In the genomic region with DNA sequence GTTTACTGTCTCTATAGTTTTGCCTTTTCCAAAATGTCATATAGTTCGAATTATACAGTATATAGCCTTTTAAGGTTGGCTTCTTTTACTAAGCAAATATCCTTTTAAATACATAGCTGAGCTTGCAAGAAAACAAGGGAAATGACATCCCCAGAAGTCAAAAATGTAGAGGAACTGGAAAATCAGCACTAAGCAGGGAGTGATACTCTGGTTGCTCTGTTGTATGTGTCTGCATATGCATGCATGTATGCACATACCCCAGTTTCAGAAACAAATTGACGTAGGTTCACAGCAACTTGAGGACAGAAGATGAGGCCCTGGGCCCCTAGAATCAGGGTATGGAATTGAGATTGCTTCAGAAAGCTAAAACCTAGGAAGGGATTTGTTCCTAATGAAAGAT, we compare ENCODE assay signal across 2 cellular contexts.
TF ChIP-seq lines count a peak whose summit lies in the region.

No MANE protein-coding gene starts in this region.

TF ChIP-seq in SK-N-SH, 30 proteins besides CTCF, POLR2A, EP300 and RAD21 (continued from another document):
- TF ChIP-seq, protein P1, sequence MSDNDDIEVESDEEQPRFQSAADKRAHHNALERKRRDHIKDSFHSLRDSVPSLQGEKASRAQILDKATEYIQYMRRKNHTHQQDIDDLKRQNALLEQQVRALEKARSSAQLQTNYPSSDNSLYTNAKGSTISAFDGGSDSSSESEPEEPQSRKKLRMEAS (IDR thresholded peaks at IDR 0.05; ENCODE audit: low read depth): no peak
- TF ChIP-seq, protein P2, sequence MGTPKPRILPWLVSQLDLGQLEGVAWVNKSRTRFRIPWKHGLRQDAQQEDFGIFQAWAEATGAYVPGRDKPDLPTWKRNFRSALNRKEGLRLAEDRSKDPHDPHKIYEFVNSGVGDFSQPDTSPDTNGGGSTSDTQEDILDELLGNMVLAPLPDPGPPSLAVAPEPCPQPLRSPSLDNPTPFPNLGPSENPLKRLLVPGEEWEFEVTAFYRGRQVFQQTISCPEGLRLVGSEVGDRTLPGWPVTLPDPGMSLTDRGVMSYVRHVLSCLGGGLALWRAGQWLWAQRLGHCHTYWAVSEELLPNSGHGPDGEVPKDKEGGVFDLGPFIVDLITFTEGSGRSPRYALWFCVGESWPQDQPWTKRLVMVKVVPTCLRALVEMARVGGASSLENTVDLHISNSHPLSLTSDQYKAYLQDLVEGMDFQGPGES (IDR thresholded peaks at IDR 0.05; ENCODE audit: low read depth, low read length): no peak
- TF ChIP-seq CHD2 (IDR thresholded peaks at IDR 0.05; ENCODE audit: low read length, partially characterized antibody) (no peak), TCF12 (IDR thresholded peaks at IDR 0.05) (no peak), FOXM1 (IDR thresholded peaks at IDR 0.05; ENCODE audit: low read depth) (no peak), RXRA (IDR thresholded peaks at IDR 0.05; ENCODE audit: borderline replicate concordance, low read depth) (no peak), YY1 (IDR thresholded peaks at IDR 0.05; ENCODE audit: low read depth) (no peak)

TF ChIP-seq in SK-N-SH treated with all-trans-retinoic acid at 6 μM for 48 hours, 23 proteins besides CTCF, POLR2A, EP300 and RAD21 (continued from another document):
- no peak for TF ChIP-seq CREB5 (CRISPR knock-in tag; IDR thresholded peaks at IDR 0.05; ENCODE audit: low read depth)
- no peak for TF ChIP-seq ZNF70 (CRISPR knock-in tag; IDR thresholded peaks at IDR 0.05)
- no peak for TF ChIP-seq PPARA (CRISPR knock-in tag; IDR thresholded peaks at IDR 0.05; ENCODE audit: borderline replicate concordance)
- TF ChIP-seq PATZ1 (CRISPR knock-in tag; IDR thresholded peaks at IDR 0.05; ENCODE audit: borderline replicate concordance): no peak
- TF ChIP-seq SNAI2 (CRISPR knock-in tag; IDR thresholded peaks at IDR 0.05): no peak
- no peak for TF ChIP-seq TSHZ2 (CRISPR knock-in tag; IDR thresholded peaks at IDR 0.05)
- TF ChIP-seq, protein P3, sequence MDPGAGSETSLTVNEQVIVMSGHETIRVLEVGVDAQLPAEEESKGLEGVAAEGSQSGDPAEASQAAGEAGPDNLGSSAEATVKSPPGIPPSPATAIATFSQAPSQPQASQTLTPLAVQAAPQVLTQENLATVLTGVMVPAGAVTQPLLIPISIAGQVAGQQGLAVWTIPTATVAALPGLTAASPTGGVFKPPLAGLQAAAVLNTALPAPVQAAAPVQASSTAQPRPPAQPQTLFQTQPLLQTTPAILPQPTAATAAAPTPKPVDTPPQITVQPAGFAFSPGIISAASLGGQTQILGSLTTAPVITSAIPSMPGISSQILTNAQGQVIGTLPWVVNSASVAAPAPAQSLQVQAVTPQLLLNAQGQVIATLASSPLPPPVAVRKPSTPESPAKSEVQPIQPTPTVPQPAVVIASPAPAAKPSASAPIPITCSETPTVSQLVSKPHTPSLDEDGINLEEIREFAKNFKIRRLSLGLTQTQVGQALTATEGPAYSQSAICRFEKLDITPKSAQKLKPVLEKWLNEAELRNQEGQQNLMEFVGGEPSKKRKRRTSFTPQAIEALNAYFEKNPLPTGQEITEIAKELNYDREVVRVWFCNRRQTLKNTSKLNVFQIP (CRISPR knock-in tag; IDR thresholded peaks at IDR 0.05; ENCODE audit: borderline replicate concordance, low read depth): no peak
